1 cellular context compared by ENCODE assay signal in the genomic region with DNA sequence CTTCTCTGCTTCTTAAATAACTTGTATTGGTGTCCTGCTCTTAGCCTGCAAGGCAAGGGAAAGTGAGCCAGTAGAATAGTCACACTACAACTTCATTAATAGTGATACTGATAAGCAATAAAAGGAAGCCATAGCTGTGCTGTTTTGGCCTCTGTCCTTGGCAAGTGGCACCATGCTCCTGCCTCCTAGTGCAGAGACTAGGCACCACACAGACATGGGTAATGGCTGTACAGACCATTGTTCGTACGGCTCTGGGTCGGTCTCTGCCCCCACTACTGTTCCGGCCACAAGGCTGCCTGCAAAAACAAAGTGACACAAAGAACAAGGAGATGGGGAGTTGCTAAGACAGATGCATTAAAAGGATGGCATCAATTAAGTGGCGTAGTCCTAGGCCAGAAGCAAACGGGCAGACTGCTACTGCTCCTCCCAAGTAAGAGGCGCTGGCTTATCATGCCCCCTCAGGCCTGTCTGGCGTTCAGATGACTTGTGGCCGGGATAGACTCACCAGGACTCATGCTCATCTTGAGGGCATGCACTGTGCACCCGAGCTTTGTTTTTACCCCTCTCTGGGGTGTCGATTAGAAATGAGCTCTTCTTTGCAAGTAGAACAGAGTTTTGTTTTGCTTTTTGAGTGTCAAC.
TF ChIP-seq lines count a peak whose summit lies in the region.

No MANE protein-coding gene starts in this region.

TF ChIP-seq in SK-N-SH, 30 proteins besides CTCF, POLR2A, EP300 and RAD21 (continued from another document):
- TF ChIP-seq TEAD4 (IDR thresholded peaks at IDR 0.05; ENCODE audit: borderline replicate concordance, insufficient read depth), result no peak
- TF ChIP-seq EZH2phosphoT487 (IDR thresholded peaks at IDR 0.05; ENCODE audit: borderline replicate concordance, low read depth), result no peak
